In the genomic region with DNA sequence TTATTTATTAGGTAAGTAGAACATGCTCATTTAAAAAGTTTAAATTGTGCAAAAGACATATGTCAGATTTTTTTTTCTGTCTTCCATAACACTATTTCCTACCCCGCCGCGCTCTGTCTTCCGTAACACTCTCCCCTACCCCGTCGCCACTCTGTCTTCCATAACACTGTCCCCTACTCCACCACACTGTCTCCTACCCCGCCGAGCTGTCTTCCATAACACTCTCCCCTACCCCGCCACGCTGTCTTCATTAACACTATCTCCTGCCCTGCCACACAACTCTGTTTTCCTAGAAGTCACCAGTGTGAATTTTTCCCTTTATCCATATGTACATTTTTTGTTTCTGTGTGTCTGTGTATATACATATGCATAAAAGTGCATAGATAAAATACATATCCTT, we compare ENCODE assay signal across 12 cellular contexts. TPM values are rescaled to one million over a fixed set of nuclear protein-coding genes. Genes with fewer than 3 reads are reported as not detected.
A peak's percentile ranks its signal among the peaks of the same experiment; 100 is the strongest.
DNase-seq lines count a peak whose midpoint lies in the region; ATAC-seq and TF ChIP-seq lines count a peak whose summit lies in the region.
"Had no signal": no experiment of that assay in that cellular context is flagged by ENCODE, and none has a peak within 500 bp of the region (broad histone marks: within the 10 kb centered on the region; RNA-seq: fewer than 3 reads in every experiment).

No MANE protein-coding gene starts in this region.

- H3K27ac Mint-ChIP-seq in brain (peak overlapping the region; percentile 63 to 83 (median 78)), memory B cell (peak overlapping the region; percentile 71)

- 79% methylated on average over 10 of the region's 10 CpGs for WGBS in right cardiac atrium

- peaks cover 63% of the 10 kb centered on the region for H3K4me1 Mint-ChIP-seq in brain
- peaks cover 25% of the 10 kb centered on the region for H3K4me1 Mint-ChIP-seq in memory B cell

- no peaks in the 10 kb centered on the region for H3K9me3 ChIP-seq in BLaER1 treated with 17β-estradiol and CSF1 and Interleukin-3, amounts not matched to agents 10 nM and 100 nM (replicated peaks in 1 of 11)
- no peaks in the 10 kb centered on the region for H3K9me3 ChIP-seq in right cardiac atrium (ENCODE audit: control insufficient read depth, low read length)

- H3K36me3 ChIP-seq in BLaER1 treated with 17β-estradiol and CSF1 and Interleukin-3, amounts not matched to agents 10 nM and 100 nM = peaks cover 22 to 68% (median 56%) of the 10 kb centered on the region in 11 experiments; a peak in 20 of 22 replicates

- peaks cover 34 to 49% (median 46%) of the 10 kb centered on the region in 10 experiments for H3K4me1 ChIP-seq in BLaER1 treated with 17β-estradiol and CSF1 and Interleukin-3, amounts not matched to agents 10 nM and 100 nM
- H3K4me1 ChIP-seq in right cardiac atrium (ENCODE audit: control insufficient read depth, insufficient read depth, low read length) = peaks cover 1% of the 10 kb centered on the region

- H3K4me2 ChIP-seq in BLaER1 treated with 17β-estradiol and CSF1 and Interleukin-3, amounts not matched to agents 10 nM and 100 nM = peak overlapping the region in 10 of 11 experiments; percentile 61 to 94 (median 91); a peak in 16 of 22 replicates

- DNase-seq in HL-60 (ENCODE audit: low read depth in 1 of 2, low spot score in 1 of 2) = no peak
- no peak for DNase-seq in memory B cell (ENCODE audit: low spot score in 2 of 2)
- no peak for DNase-seq in GM13977 (ENCODE audit: low spot score)
- no peak for DNase-seq in right cardiac atrium
- DNase-seq: GOT3; NCI-H2029; stimulated activated naive CD4-positive, alpha-beta T cell treated with Interleukin-2 at 50 U/mL for 16 hours had no signal

- H3K27ac ChIP-seq in BLaER1 treated with 17β-estradiol and CSF1 and Interleukin-3, amounts not matched to agents 10 nM and 100 nM = no peak overlapping the region
- H3K27ac ChIP-seq in HL-60 (replicated peaks) (no peak overlapping the region), right cardiac atrium (ENCODE audit: low read length) (no peak overlapping the region)

- H3K27me3 Mint-ChIP-seq in brain (peaks cover 3% of the 10 kb centered on the region), memory B cell (no peaks in the 10 kb centered on the region)

- ATAC-seq in memory B cell (ENCODE audit: low read depth) (no peak), HG02884 (IDR thresholded peaks at IDR 0.05; ENCODE audit: unreplicated experiment) (no peak), HG02885 (IDR thresholded peaks at IDR 0.05; ENCODE audit: poor library complexity, unreplicated experiment) (no peak), right cardiac atrium (no peak)
- ATAC-seq: SK-N-SH treated with all-trans-retinoic acid at 6 μM for 48 hours had no signal

- H4K20me1 ChIP-seq in BLaER1 treated with 17β-estradiol and CSF1 and Interleukin-3, amounts not matched to agents 10 nM and 100 nM = peaks cover 0 to 83% (median 52%) of the 10 kb centered on the region in 11 experiments; a peak in 14 of 22 replicates

- intact Hi-C loops in right cardiac atrium (cut with DNase I) = no loop called here

- TF ChIP-seq CTCF in HL-60 (IDR thresholded peaks at IDR 0.05; ENCODE audit: insufficient read depth, low read length) (no peak), brain (conservative IDR thresholded peaks at IDR 0.05) (no peak), GM13977 (IDR thresholded peaks at IDR 0.05; ENCODE audit: extremely low read depth, insufficient read depth, missing control alignments) (no peak)

- in situ Hi-C loops in GM13977 (cut with MboI; ENCODE audit: low pct_unique_long_range_greater_than_20kb, low sequenced_read_pairs, unreplicated experiment) = no loop called here

- peak overlapping the region in 2 of 5 experiments; percentile 80 to 84 for H3K4me3 Mint-ChIP-seq in brain
- H3K4me3 Mint-ChIP-seq in memory B cell = no peak overlapping the region

- H3K36me3 Mint-ChIP-seq in brain (peaks cover 50% of the 10 kb centered on the region), memory B cell (peaks cover 20% of the 10 kb centered on the region)

- H3K9me3 Mint-ChIP-seq in brain (no peaks in the 10 kb centered on the region), memory B cell (no peaks in the 10 kb centered on the region)

- H3K4me3 ChIP-seq in BLaER1 treated with 17β-estradiol and CSF1 and Interleukin-3, amounts not matched to agents 10 nM and 100 nM = peak overlapping the region in 1 of 10 experiments; percentile 91; a peak in 1 of 20 replicates
- H3K4me3 ChIP-seq in HL-60 (replicated peaks; ENCODE audit: insufficient read depth, low read length) = peak overlapping the region; percentile 13; the same call in 1 of the 2 replicates
- no peak overlapping the region for H3K4me3 ChIP-seq in right cardiac atrium (ENCODE audit: low read length)

- H3K9ac ChIP-seq in BLaER1 treated with 17β-estradiol and CSF1 and Interleukin-3, amounts not matched to agents 10 nM and 100 nM = 0 out of 22 replicates have a peak overlapping the region, but pooled peaks of 1 of the 11 experiments have one; percentile 10

- H3K27me3 ChIP-seq in BLaER1 treated with 17β-estradiol and CSF1 and Interleukin-3, amounts not matched to agents 10 nM and 100 nM = no peaks in the 10 kb centered on the region
- H3K27me3 ChIP-seq in HL-60 (ENCODE audit: insufficient read depth, poor library complexity, severe bottlenecking) = no peaks in the 10 kb centered on the region
- no peaks in the 10 kb centered on the region for H3K27me3 ChIP-seq in right cardiac atrium (ENCODE audit: control insufficient read depth, insufficient read depth)

RNA-seq across cellular contexts. Expression of gene MSMO1, which starts 4.4 kb away (rescaled TPM):
- polyA plus RNA-seq in brain (ENCODE audit: insufficient read depth, low read depth, low replicate concordance) = 32.6 TPM
- total RNA-seq in right cardiac atrium = 10 to 100 TPM; 12.9 to 27.6 (median 16.3) TPM
- 29.0 TPM for polyA plus RNA-seq in right cardiac atrium

RNA-seq across cellular contexts. Expression of gene CPE, which starts 47.0 kb away (rescaled TPM):
- polyA plus RNA-seq in brain (ENCODE audit: insufficient read depth, low read depth, low replicate concordance) (336 TPM), right cardiac atrium (68.2 TPM)
- 100 to 1,000 TPM in 2 of 4 donors, 10 to 100 TPM in 2; 86.4 to 157 (median 97.1) TPM for total RNA-seq in right cardiac atrium
